24 cellular contexts compared by ENCODE assay signal in the genomic region with DNA sequence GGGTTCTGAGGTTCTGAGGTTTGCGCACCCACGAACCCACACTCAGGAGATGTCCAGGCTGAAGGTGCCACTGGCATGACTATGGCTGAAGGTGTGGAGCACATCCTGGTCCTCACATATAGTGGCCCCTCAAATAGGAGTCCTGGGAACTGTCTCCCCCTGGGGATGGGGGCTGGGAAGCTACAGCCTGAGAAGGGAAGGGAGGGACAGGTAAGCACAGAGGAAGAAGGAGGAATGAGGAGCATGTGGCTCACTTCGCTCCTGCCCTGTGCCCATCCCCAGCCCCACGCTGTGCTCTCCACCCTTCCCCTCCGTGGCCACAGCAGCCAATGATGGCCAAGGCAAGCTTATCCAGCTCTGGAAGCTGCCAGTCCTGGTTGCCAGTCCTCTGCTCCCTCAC.
"Had no signal": no experiment of that assay in that cellular context is flagged by ENCODE, and none has a peak within 500 bp of the region (broad histone marks: within the 10 kb centered on the region; RNA-seq: fewer than 3 reads in every experiment).

No MANE protein-coding gene starts in this region.

- H3K27me3 ChIP-seq: testis had no signal

- H3K36me3 Mint-ChIP-seq: immature natural killer cell; naive thymus-derived CD4-positive, alpha-beta T cell; stimulated activated memory B cell treated with anti-CD40 and anti-IgM and Interleukin-4, amounts not matched to agents 10 μg/mL and 1 μg/mL and 100 μg/mL, for 72 hours had no signal

- H3K27ac Mint-ChIP-seq: immature natural killer cell; naive thymus-derived CD4-positive, alpha-beta T cell; nephron progenitor cell; stimulated activated memory B cell treated with anti-CD40 and anti-IgM and Interleukin-4, amounts not matched to agents 10 μg/mL and 1 μg/mL and 100 μg/mL, for 72 hours; stimulated activated naive CD8-positive, alpha-beta T cell treated with anti-CD3 and anti-CD28 coated beads, Interleukin-15, Interleukin-2, amounts not matched to agents 100 ng/mL and 50 ng/mL, for 24 hours had no signal

- H3K9me3 ChIP-seq: heart left ventricle, left ventricle myocardium inferior, lower lobe of right lung, neutrophil, psoas muscle, right lobe of liver, testis, tibial nerve, upper lobe of right lung, vagina had no signal

- H3K27ac ChIP-seq: dorsolateral prefrontal cortex, heart left ventricle, left ventricle myocardium inferior, lower lobe of right lung, neutrophil, psoas muscle, right lobe of liver, testis, tibial nerve, upper lobe of right lung, vagina had no signal

- H3K4me3 ChIP-seq: dorsolateral prefrontal cortex, heart left ventricle, left ventricle myocardium inferior, lower lobe of right lung, psoas muscle, right lobe of liver, testis, tibial nerve, upper lobe of right lung, vagina had no signal

- ATAC-seq: esophagus mucosa; heart left ventricle; lower lobe of right lung; naive thymus-derived CD4-positive, alpha-beta T cell; psoas muscle; right lobe of liver; stimulated activated memory B cell treated with anti-CD40 and anti-IgM and Interleukin-4, amounts not matched to agents 10 μg/mL and 1 μg/mL and 100 μg/mL, for 72 hours; upper lobe of right lung had no signal

- H3K4me1 Mint-ChIP-seq: immature natural killer cell; stimulated activated memory B cell treated with anti-CD40 and anti-IgM and Interleukin-4, amounts not matched to agents 10 μg/mL and 1 μg/mL and 100 μg/mL, for 72 hours had no signal

- H3K4me3 Mint-ChIP-seq: immature natural killer cell; stimulated activated memory B cell treated with anti-CD40 and anti-IgM and Interleukin-4, amounts not matched to agents 10 μg/mL and 1 μg/mL and 100 μg/mL, for 72 hours; stimulated activated naive CD8-positive, alpha-beta T cell treated with anti-CD3 and anti-CD28 coated beads, Interleukin-15, Interleukin-2, amounts not matched to agents 100 ng/mL and 50 ng/mL, for 24 hours had no signal

- H3K9me3 Mint-ChIP-seq: immature natural killer cell; naive thymus-derived CD4-positive, alpha-beta T cell; nephron progenitor cell; stimulated activated memory B cell treated with anti-CD40 and anti-IgM and Interleukin-4, amounts not matched to agents 10 μg/mL and 1 μg/mL and 100 μg/mL, for 72 hours; stimulated activated naive CD8-positive, alpha-beta T cell treated with anti-CD3 and anti-CD28 coated beads, Interleukin-15, Interleukin-2, amounts not matched to agents 100 ng/mL and 50 ng/mL, for 24 hours had no signal

- H3K36me3 ChIP-seq: heart left ventricle, left ventricle myocardium inferior, lower lobe of right lung, neutrophil, right lobe of liver, tibial nerve, upper lobe of right lung, vagina had no signal

- H3K4me1 ChIP-seq: lower lobe of right lung, psoas muscle, testis, upper lobe of right lung had no signal

- DNase-seq: cortex of kidney; dorsolateral prefrontal cortex; effector CD8-positive, alpha-beta T cell; heart left ventricle; hippocampal formation; immature natural killer cell; left ventricle myocardium inferior; lower lobe of right lung; mesenchymal stem cell; naive thymus-derived CD4-positive, alpha-beta T cell; psoas muscle; right lobe of liver; stimulated activated CD4-positive, alpha-beta T cell treated with anti-CD3 and anti-CD28 coated beads, Interleukin-15, amount 100 ng/mL, for 24 hours; stimulated activated CD4-positive, alpha-beta T cell treated with anti-CD3 and anti-CD28 coated beads, Interleukin-1b, Interleukin-23, amount 100 ng/mL, for 48 hours; stimulated activated CD4-positive, alpha-beta T cell treated with anti-CD3 and anti-CD28 coated beads, Interleukin-4, amount 100 ng/mL, for 24 hours; testis; upper lobe of right lung had no signal
